In the genomic region with DNA sequence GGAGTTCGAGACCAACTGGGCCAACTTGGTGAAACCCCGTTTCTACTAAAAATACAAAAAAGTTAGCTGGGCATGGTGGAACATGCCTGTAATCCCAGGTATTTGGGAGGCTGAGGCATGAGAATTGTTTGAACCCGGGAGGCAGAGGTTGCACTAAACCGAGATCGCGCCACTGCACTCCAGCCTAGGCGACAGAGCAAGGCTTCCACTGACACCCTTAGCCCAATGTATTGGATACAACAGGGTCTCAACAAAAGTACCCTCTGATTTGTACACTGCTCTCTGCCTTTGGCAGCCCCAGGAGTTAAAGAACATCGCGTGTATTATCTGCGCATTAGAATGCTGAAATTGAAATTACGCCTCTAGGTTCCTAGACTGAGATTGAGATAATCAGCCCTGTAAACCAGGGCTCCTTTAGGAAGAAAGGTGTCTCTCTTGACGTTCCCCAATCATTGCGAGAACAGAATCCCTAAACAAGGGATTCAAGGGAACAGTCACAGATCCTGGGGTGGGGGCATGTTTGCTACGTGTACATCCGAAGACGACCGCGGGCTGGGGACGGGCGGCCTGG, we compare ENCODE assay signal across 8 cellular contexts. TPM values are rescaled to one million over a fixed set of nuclear protein-coding genes. Genes with fewer than 3 reads are reported as not detected.
DNase-seq lines count a peak whose midpoint lies in the region; ATAC-seq and TF ChIP-seq lines count a peak whose summit lies in the region.

No MANE protein-coding gene starts in this region.

- H3K4me3 ChIP-seq in testis, result peak overlapping the region; percentile 64 to 88

- H3K9ac ChIP-seq in ES-I3 (ENCODE audit: low read depth, low read length), result peak overlapping the region; percentile 99

- no peak for TF ChIP-seq POLR2A in testis (IDR thresholded peaks at IDR 0.05)

- H3K9me3 Mint-ChIP-seq in activated naive CD8-positive, alpha-beta T cell treated with anti-CD3 and anti-CD28 coated beads, Interleukin-2, amount 50 U/mL, for 24 hours, result no peaks in the 10 kb centered on the region

- intact Hi-C loops in testis (cut with DNase I; ENCODE audit: low total_unique reads), result no loop called here

- no peaks in the 10 kb centered on the region for H3K9me3 ChIP-seq in ES-I3 (ENCODE audit: control insufficient read depth, insufficient read depth, low read length)
- no peaks in the 10 kb centered on the region for H3K9me3 ChIP-seq in testis

- no peaks in the 10 kb centered on the region for H3K27me3 Mint-ChIP-seq in activated naive CD8-positive, alpha-beta T cell treated with anti-CD3 and anti-CD28 coated beads, Interleukin-2, amount 50 U/mL, for 24 hours

- peaks cover 37% of the 10 kb centered on the region for H3K4me1 Mint-ChIP-seq in activated naive CD8-positive, alpha-beta T cell treated with anti-CD3 and anti-CD28 coated beads, Interleukin-2, amount 50 U/mL, for 24 hours

- no peak for DNase-seq in activated naive CD8-positive, alpha-beta T cell treated with anti-CD3 and anti-CD28 coated beads, Interleukin-2, amount 50 U/mL, for 24 hours
- no peak for DNase-seq in left lobe of liver (ENCODE audit: low spot score)
- DNase-seq in testis, result no peak
- no peak for DNase-seq in kidney tubule cell (ENCODE audit: low spot score)
- no peak for DNase-seq in T1000 (lab: John Stamatoyannopoulos, UW)

- H3K27me3 ChIP-seq in testis, result no peaks in the 10 kb centered on the region

- peaks cover 9% of the 10 kb centered on the region; the same call in 1 of the 2 replicates for H3K4me1 ChIP-seq in ES-I3 (ENCODE audit: insufficient read depth, low read length)
- H3K4me1 ChIP-seq in testis, result peaks cover 9% of the 10 kb centered on the region

- peak overlapping the region; percentile 80 to 97 for H3K27ac ChIP-seq in testis

- H3K27ac Mint-ChIP-seq in activated naive CD8-positive, alpha-beta T cell treated with anti-CD3 and anti-CD28 coated beads, Interleukin-2, amount 50 U/mL, for 24 hours, result peak overlapping the region; percentile 96

- peaks cover 24% of the 10 kb centered on the region for H3K36me3 Mint-ChIP-seq in activated naive CD8-positive, alpha-beta T cell treated with anti-CD3 and anti-CD28 coated beads, Interleukin-2, amount 50 U/mL, for 24 hours (ENCODE audit: low read depth)

- H3K36me3 ChIP-seq in ES-I3 (ENCODE audit: insufficient read depth, low read length) (no peaks in the 10 kb centered on the region), testis (ENCODE audit: low read depth, missing control alignments) (no peaks in the 10 kb centered on the region)

- 7 to 17% methylated on average over 19 to 20 of the region's 20 CpGs for WGBS in testis, 2 donors

- no peak for TF ChIP-seq CTCF in testis (IDR thresholded peaks at IDR 0.05)

- ATAC-seq in HG02943 (IDR thresholded peaks at IDR 0.05; ENCODE audit: low read depth, unreplicated experiment) (peak; percentile 1), left lobe of liver (peak; percentile 7), HG02885 (IDR thresholded peaks at IDR 0.05; ENCODE audit: poor library complexity, unreplicated experiment) (no peak)
- ATAC-seq in activated naive CD8-positive, alpha-beta T cell treated with anti-CD3 and anti-CD28 coated beads, Interleukin-2, amount 50 U/mL, for 24 hours, result no peak

- peak overlapping the region; percentile 88 for H3K4me3 Mint-ChIP-seq in activated naive CD8-positive, alpha-beta T cell treated with anti-CD3 and anti-CD28 coated beads, Interleukin-2, amount 50 U/mL, for 24 hours

RNA-seq across cellular contexts. Expression of gene IPO5, which starts 21.9 kb away (rescaled TPM):
- total RNA-seq in left lobe of liver (44.8 TPM), testis (100 to 1,000 TPM; 231 to 323 TPM)
- 465 TPM for polyA plus RNA-seq in testis (ENCODE audit: insufficient read depth, low read depth, low replicate concordance)

Comparison
In these comparisons a context has a peak if more than half of its experiments do, and no peak if none do; other contexts are left out.
1. ATAC-seq: peak in HG02943 (single experiment) and left lobe of liver (single experiment); none in activated naive CD8-positive, alpha-beta T cell treated with anti-CD3 and anti-CD28 coated beads, Interleukin-2, amount 50 U/mL, for 24 hours (single experiment) and HG02885 (single experiment).